In genomic region chr7:89334785-89335184, GRCh38 we compare ENCODE assay signal across 1 cellular context.
TF ChIP-seq lines count a peak whose summit lies in the region.

No MANE protein-coding gene starts in this region.

TF ChIP-seq in GM23338, 12 proteins besides CTCF, POLR2A, EP300 and RAD21 (continued from another document):
- no peak for TF ChIP-seq ZNF462 (CRISPR knock-in tag; IDR thresholded peaks at IDR 0.05)
- no peak for TF ChIP-seq POLR2AphosphoS5 (IDR thresholded peaks at IDR 0.05; ENCODE audit: low read depth)
- TF ChIP-seq JUNB (IDR thresholded peaks at IDR 0.05; ENCODE audit: unreplicated experiment) = no peak
- no peak for TF ChIP-seq NANOG (IDR thresholded peaks at IDR 0.05; ENCODE audit: borderline replicate concordance)
